27 cellular contexts compared by ENCODE assay signal in the genomic region with DNA sequence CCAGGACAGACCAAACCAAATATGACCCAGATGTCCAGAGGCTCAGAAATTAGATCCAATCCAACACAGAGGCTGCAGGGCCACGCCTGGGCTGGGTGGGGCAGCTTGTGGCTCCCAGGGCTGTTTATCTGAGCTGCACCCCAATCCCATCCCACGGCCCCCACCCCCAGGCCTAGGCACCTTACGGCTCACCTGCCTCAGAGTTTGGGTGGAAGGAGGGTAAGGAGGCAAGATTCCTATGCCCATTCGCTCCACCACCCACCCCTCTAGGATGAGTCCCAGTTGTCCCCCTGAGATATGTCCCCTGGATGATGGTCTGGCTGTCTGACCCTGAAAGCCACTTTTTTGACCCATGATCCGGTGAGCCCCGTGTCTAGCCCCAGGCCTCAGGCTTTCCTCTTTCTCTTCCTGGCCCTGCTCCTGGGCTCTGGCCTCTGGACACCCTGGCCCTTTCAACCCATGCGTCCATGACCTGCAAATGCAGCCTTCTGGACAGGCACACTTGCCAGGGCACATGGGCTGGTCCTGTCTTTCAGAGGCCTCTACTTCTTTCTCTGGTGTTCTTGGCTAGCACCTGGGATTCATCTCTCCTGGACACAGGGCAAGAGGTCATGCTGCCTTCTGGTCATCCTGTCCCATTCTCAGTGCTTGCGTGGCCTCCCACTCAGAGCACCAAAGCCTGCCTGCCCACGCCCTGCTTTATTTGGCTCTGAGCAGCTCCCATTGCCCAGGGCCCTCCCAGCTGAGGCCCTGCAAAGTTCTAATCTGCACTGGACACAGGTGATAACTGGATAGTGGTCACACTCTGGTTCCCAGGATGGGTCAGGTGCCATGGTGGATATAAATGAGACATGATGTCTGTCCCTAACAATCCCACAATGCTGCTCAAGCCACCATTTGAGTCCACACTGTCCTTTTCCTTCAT. TPM values are rescaled to one million over a fixed set of nuclear protein-coding genes. Genes with fewer than 3 reads are reported as not detected.
DNase-seq lines count a peak whose midpoint lies in the region; ATAC-seq, FAIRE-seq and TF ChIP-seq lines count a peak whose summit lies in the region.
"Had no signal": no experiment of that assay in that cellular context is flagged by ENCODE, and none has a peak within 500 bp of the region (broad histone marks: within the 10 kb centered on the region; RNA-seq: fewer than 3 reads in every experiment).

No MANE protein-coding gene starts in this region.

- H3K27me3 Mint-ChIP-seq in stimulated activated naive CD8-positive, alpha-beta T cell treated with anti-CD3 and anti-CD28 coated beads, Interleukin-15, amount 100 ng/mL, for 72 hours, result peaks cover 60% of the 10 kb centered on the region

- no peak overlapping the region for H3K14ac ChIP-seq in trophoblast cell (ENCODE audit: low read length)

- no peak overlapping the region for H4K12ac ChIP-seq in trophoblast cell (ENCODE audit: low read depth, low read length)

- no peak overlapping the region for H3K23ac ChIP-seq in trophoblast cell (ENCODE audit: low read length)

- H2AFZ ChIP-seq in HepG2 (ENCODE audit: low read length) (no peak overlapping the region), trophoblast cell (ENCODE audit: insufficient read depth, low read length, poor library complexity) (no peak overlapping the region)

- no peak for FAIRE-seq in HepG2 (lab: Jason Lieb, UNC)
- FAIRE-seq: A549 had no signal

- POLR2A ChIA-PET in HepG2 (lab: Yijun Ruan, JAX), result no interaction called here

- BruUV-seq in HepG2 (replicated peaks; lab: Mats Ljungman, UMichigan), result no TSS peak

- no peak overlapping the region for H3K4me2 ChIP-seq in HepG2 (ENCODE audit: low read depth, low read length)
- H3K4me2 ChIP-seq in trophoblast cell (ENCODE audit: low read length), result no peak overlapping the region
- H3K4me2 ChIP-seq: A549 had no signal

- no peak for TF ChIP-seq EP300 in HepG2 (IDR thresholded peaks at IDR 0.05; ENCODE audit: low read depth in 2 of 2, low read length in 2 of 2)
- no peak for TF ChIP-seq EP300 in HepG2 (CRISPR knock-in tag; IDR thresholded peaks at IDR 0.05; ENCODE audit: borderline replicate concordance)

- in situ Hi-C loops in HepG2 (cut with HindIII; ENCODE audit: extremely low pct_ligation_motif_present, low pct_unique_long_range_greater_than_20kb), result no loop called here

- H3K9me3 Mint-ChIP-seq in stimulated activated naive CD8-positive, alpha-beta T cell treated with anti-CD3 and anti-CD28 coated beads, Interleukin-15, amount 100 ng/mL, for 72 hours, result no peaks in the 10 kb centered on the region
- H3K9me3 Mint-ChIP-seq: H9 had no signal

- H4K8ac ChIP-seq in trophoblast cell (ENCODE audit: low read depth, low read length), result no peak overlapping the region

- no peak for DNase-seq in stimulated activated naive CD8-positive, alpha-beta T cell treated with anti-CD3 and anti-CD28 coated beads, Interleukin-15, Interleukin-2, amounts not matched to agents 100 U/mL and 50 U/mL, for 24 hours
- DNase-seq in stimulated activated naive CD8-positive, alpha-beta T cell treated with anti-CD3 and anti-CD28 coated beads, Interleukin-15, amount 100 ng/mL, for 72 hours, result no peak
- peak; percentile 26 for DNase-seq in RPMI7951 (ENCODE audit: low read depth)
- peak; percentile 24 for DNase-seq in lower lobe of right lung
- DNase-seq in HepG2 (ENCODE audit: low spot score), result no peak
- no peak for DNase-seq in trophoblast cell
- no peak for DNase-seq in NK-92 (lab: John Stamatoyannopoulos, UW; ENCODE audit: unreplicated experiment)
- DNase-seq: C1 segment of cervical spinal cord, DMS 273 treated with DMSO at 0.1 percent for 48 hours, DND-41, H9, IMR-90, Kasumi-1, MG63, NCI-H1048, NCI-H1436 treated with DMSO at 0.1 percent for 48 hours, NCI-H2081, NCI-H510A, NCI-H748 treated with DMSO at 0.1 percent for 48 hours, OCI-M1, SHP77 had no signal

- peak; percentile 11 for ATAC-seq in stimulated activated naive CD8-positive, alpha-beta T cell treated with anti-CD3 and anti-CD28 coated beads, Interleukin-15, Interleukin-2, amounts not matched to agents 100 U/mL and 50 U/mL, for 24 hours
- ATAC-seq in stimulated activated naive CD8-positive, alpha-beta T cell treated with anti-CD3 and anti-CD28 coated beads, Interleukin-15, amount 100 ng/mL, for 72 hours, result no peak
- ATAC-seq in lower lobe of right lung (no peak), HG03378 (IDR thresholded peaks at IDR 0.05; ENCODE audit: unreplicated experiment) (no peak), HepG2 (no peak)
- ATAC-seq: A549 had no signal

- H3K9ac ChIP-seq in HepG2 (ENCODE audit: insufficient read depth, low read depth, low read length) (no peak overlapping the region), trophoblast cell (ENCODE audit: low read length) (no peak overlapping the region)

- TF ChIP-seq RAD21 in HepG2 (CRISPR knock-in tag; IDR thresholded peaks at IDR 0.05), result no peak

- H2AK5ac ChIP-seq in trophoblast cell (ENCODE audit: low read length), result no peak overlapping the region

- TF ChIP-seq CTCF in lower lobe of right lung (IDR thresholded peaks at IDR 0.05), result no peak
- TF ChIP-seq CTCF in HepG2 (CRISPR knock-in tag; IDR thresholded peaks at IDR 0.05), result no peak

- no peaks in the 10 kb centered on the region for H3K4me1 ChIP-seq in lower lobe of right lung
- H3K4me1 ChIP-seq in HepG2 (ENCODE audit: insufficient read depth, low read length), result no peaks in the 10 kb centered on the region
- no peaks in the 10 kb centered on the region for H3K4me1 ChIP-seq in trophoblast cell (ENCODE audit: control insufficient read depth in 1 of 2, insufficient read depth in 2 of 2, low read length in 2 of 2)

- no peak overlapping the region for H3K4ac ChIP-seq in trophoblast cell (ENCODE audit: low read depth, low read length)

- H3K9me3 ChIP-seq in lower lobe of right lung, result no peaks in the 10 kb centered on the region
- H3K9me3 ChIP-seq in HepG2 (ENCODE audit: low read length), result no peaks in the 10 kb centered on the region
- no peaks in the 10 kb centered on the region for H3K9me3 ChIP-seq in trophoblast cell (ENCODE audit: insufficient read depth, low read depth, low read length)
- H3K9me3 ChIP-seq: A549, MG63 had no signal

- H3K27me3 ChIP-seq in lower lobe of right lung (ENCODE audit: low read depth), result peaks cover 22% of the 10 kb centered on the region
- peaks cover 13 to 67% of the 10 kb centered on the region in 2 experiments for H3K27me3 ChIP-seq in HepG2 (ENCODE audit: control insufficient read depth in 1 of 2, insufficient read depth in 2 of 2, low read length in 2 of 2)
- no peaks in the 10 kb centered on the region for H3K27me3 ChIP-seq in trophoblast cell (ENCODE audit: insufficient read depth, low read length)
- H3K27me3 ChIP-seq: MG63 had no signal

- H3K27ac Mint-ChIP-seq in stimulated activated naive CD8-positive, alpha-beta T cell treated with anti-CD3 and anti-CD28 coated beads, Interleukin-15, amount 100 ng/mL, for 72 hours, result peak overlapping the region in 1 of 2 donors; percentile 3

- CTCF ChIA-PET in HepG2 (lab: Yijun Ruan, JAX; ENCODE audit: low intra/inter-chr PET ratio, low total read pairs), result no interaction called here

- no peak overlapping the region for H3K27ac ChIP-seq in lower lobe of right lung
- H3K27ac ChIP-seq in HepG2 (ENCODE audit: extremely low read length, insufficient read depth, low read length), result no peak overlapping the region
- H3K27ac ChIP-seq in trophoblast cell (ENCODE audit: low read depth, low read length), result no peak overlapping the region
- H3K27ac ChIP-seq: A549, HL-60, SK-N-MC had no signal

- H3K36me3 ChIP-seq in lower lobe of right lung (no peaks in the 10 kb centered on the region), HepG2 (replicated peaks in 1 of 2; ENCODE audit: control insufficient read depth in 1 of 2, insufficient read depth in 2 of 2, low read length in 2 of 2) (no peaks in the 10 kb centered on the region), trophoblast cell (ENCODE audit: control insufficient read depth in 1 of 2, insufficient read depth in 2 of 2, low read length in 2 of 2) (no peaks in the 10 kb centered on the region)
- H3K36me3 ChIP-seq: MG63 had no signal

- no peaks in the 10 kb centered on the region for H3K79me1 ChIP-seq in trophoblast cell (ENCODE audit: low read length)

- H3K4me1 Mint-ChIP-seq in stimulated activated naive CD8-positive, alpha-beta T cell treated with anti-CD3 and anti-CD28 coated beads, Interleukin-15, amount 100 ng/mL, for 72 hours, result no peaks in the 10 kb centered on the region

- H3K4me3 Mint-ChIP-seq in stimulated activated naive CD8-positive, alpha-beta T cell treated with anti-CD3 and anti-CD28 coated beads, Interleukin-15, amount 100 ng/mL, for 72 hours, result no peak overlapping the region
- H3K4me3 Mint-ChIP-seq: H9 had no signal

- no peaks in the 10 kb centered on the region for H4K20me1 ChIP-seq in HepG2 (ENCODE audit: insufficient read depth, low read length)

- WGBS in HepG2 (ENCODE audit: low lambda C conversion rate), result 43% methylated on average over 9 of the region's 9 CpGs
- WGBS in trophoblast cell (ENCODE audit: extremely low coverage, insufficient coverage, insufficient read length), result no CpG with 5 or more reads among the region's 9 CpGs

- H2BK120ac ChIP-seq in trophoblast cell (ENCODE audit: insufficient read depth, low read length, poor library complexity), result no peak overlapping the region

- H3K4me3 ChIP-seq in lower lobe of right lung, result no peak overlapping the region
- no peak overlapping the region for H3K4me3 ChIP-seq in HepG2 (replicated peaks in 1 of 3; ENCODE audit: insufficient read depth in 1 of 3, low read depth in 2 of 3, low read length in 3 of 3)
- no peak overlapping the region for H3K4me3 ChIP-seq in trophoblast cell (ENCODE audit: low read depth, low read length)
- H3K4me3 ChIP-seq: A549, MG63, SK-N-MC had no signal

- TF ChIP-seq POLR2A in HepG2 (IDR thresholded peaks at IDR 0.05; ENCODE audit: insufficient read depth in 1 of 2, low read depth in 2 of 2, low read length in 2 of 2), result no peak

- no peak overlapping the region for H2BK12ac ChIP-seq in trophoblast cell (ENCODE audit: low read length)

- intact Hi-C loops in lower lobe of right lung (cut with DNase I), result no loop called here
- intact Hi-C loops in HepG2 (cut with micrococcal nuclease; ENCODE audit: unreplicated experiment), result no loop called here

- no peaks in the 10 kb centered on the region for H3K79me2 ChIP-seq in HepG2 (ENCODE audit: insufficient read depth, low read length)
- H3K79me2 ChIP-seq in trophoblast cell (ENCODE audit: control insufficient read depth, insufficient read depth, low read length, poor library complexity), result no peaks in the 10 kb centered on the region

- H4K91ac ChIP-seq in trophoblast cell (ENCODE audit: low read depth, low read length), result no peak overlapping the region

- H3K18ac ChIP-seq in trophoblast cell (ENCODE audit: low read length), result no peak overlapping the region

- no peak overlapping the region for H2BK5ac ChIP-seq in trophoblast cell (ENCODE audit: low read depth, low read length, poor library complexity)

RNA-seq across cellular contexts. Expression of a gene that starts 39.8 kb away (rescaled TPM):
- total RNA-seq in RPMI7951 (2014; rRNA removed; shearing (Covaris generic)), result not detected in 2 replicates
- 10.2 TPM for total RNA-seq in lower lobe of right lung
- not detected in 2 replicates for total RNA-seq in HepG2 (2016; rRNA removed; fragmentation: Illumina TruSeq; extraction: Trizol)
- total RNA-seq in HepG2 (2016; cell fraction: cytosol; rRNA removed; fragmentation: Illumina TruSeq; extraction: Trizol; ENCODE audit: low read depth), result not detected in 2 replicates
- total RNA-seq in HepG2 (2016; cell fraction: insoluble cytoplasmic fraction; rRNA removed; fragmentation: Illumina TruSeq; extraction: Trizol), result not detected in 2 replicates
- not detected in 2 replicates for total RNA-seq in HepG2 (2016; cell fraction: membrane; rRNA removed; fragmentation: Illumina TruSeq; extraction: Trizol)
- total RNA-seq in HepG2 (2016; cell fraction: nucleus; rRNA removed; fragmentation: Illumina TruSeq; extraction: Trizol), result not detected in 2 replicates
- polyA plus RNA-seq in HepG2 (2011; rRNA removed), result 0.07 TPM in 1 of 2 replicates, not detected in the other
- polyA plus RNA-seq in HepG2 (2011; cell fraction: cytosol; rRNA removed), result 0.04 TPM in 1 of 2 replicates, not detected in the other
- polyA plus RNA-seq in HepG2 (2011; cell fraction: nucleus; rRNA removed), result 0.14 and 0.34 TPM in 2 replicates
- polyA plus RNA-seq in HepG2 (2012), result not detected in 2 replicates
- not detected in 2 replicates for polyA plus RNA-seq in HepG2 (2016; cell fraction: cytosol; fragmentation: Illumina TruSeq; extraction: Trizol; ENCODE audit: low read depth)
- polyA plus RNA-seq in HepG2 (2016; cell fraction: insoluble cytoplasmic fraction; fragmentation: Illumina TruSeq; extraction: Trizol; ENCODE audit: low read depth), result not detected in 2 replicates
- polyA plus RNA-seq in HepG2 (2016; cell fraction: membrane; fragmentation: Illumina TruSeq; extraction: Trizol; ENCODE audit: low read depth), result not detected in 2 replicates
- polyA plus RNA-seq in HepG2 (2016; cell fraction: nucleus; fragmentation: Illumina TruSeq; extraction: Trizol; ENCODE audit: insufficient read depth, low read depth), result not detected in 2 replicates
- polyA minus RNA-seq in HepG2 (2011; rRNA and poly(A)+ RNA removed; ENCODE audit: low replicate concordance), result not detected in 2 replicates
- not detected in 2 replicates for polyA minus RNA-seq in HepG2 (2011; cell fraction: cytosol; rRNA and poly(A)+ RNA removed)
- not detected in 2 replicates for polyA minus RNA-seq in HepG2 (2011; cell fraction: nucleus; rRNA and poly(A)+ RNA removed)
- polyA plus RNA-seq in trophoblast cell (2013), result 21.0 and 21.4 TPM in 2 replicates
- total RNA-seq: HT1080 had no signal
- polyA plus RNA-seq: A549 had no signal

RNA-seq across cellular contexts. Expression of a gene that starts 54.1 kb away (rescaled TPM):
- not detected in 2 replicates for total RNA-seq in RPMI7951 (2014; rRNA removed; shearing (Covaris generic))
- total RNA-seq in lower lobe of right lung (not detected), HepG2 (2016; rRNA removed; fragmentation: Illumina TruSeq; extraction: Trizol) (not detected in 2 replicates)
- total RNA-seq in HepG2 (2016; cell fraction: cytosol; rRNA removed; fragmentation: Illumina TruSeq; extraction: Trizol; ENCODE audit: low read depth), result not detected in 2 replicates
- not detected in 2 replicates for total RNA-seq in HepG2 (2016; cell fraction: insoluble cytoplasmic fraction; rRNA removed; fragmentation: Illumina TruSeq; extraction: Trizol)
- not detected in 2 replicates for total RNA-seq in HepG2 (2016; cell fraction: membrane; rRNA removed; fragmentation: Illumina TruSeq; extraction: Trizol)
- total RNA-seq in HepG2 (2016; cell fraction: nucleus; rRNA removed; fragmentation: Illumina TruSeq; extraction: Trizol), result not detected in 2 replicates
- not detected in 2 replicates for polyA plus RNA-seq in HepG2 (2011; rRNA removed)
- not detected in 2 replicates for polyA plus RNA-seq in HepG2 (2011; cell fraction: cytosol; rRNA removed)
- not detected in 2 replicates for polyA plus RNA-seq in HepG2 (2011; cell fraction: nucleus; rRNA removed)
- not detected in 2 replicates for polyA plus RNA-seq in HepG2 (2012)
- not detected in 2 replicates for polyA plus RNA-seq in HepG2 (2016; cell fraction: cytosol; fragmentation: Illumina TruSeq; extraction: Trizol; ENCODE audit: low read depth)
- polyA plus RNA-seq in HepG2 (2016; cell fraction: insoluble cytoplasmic fraction; fragmentation: Illumina TruSeq; extraction: Trizol; ENCODE audit: low read depth), result not detected in 2 replicates
- polyA plus RNA-seq in HepG2 (2016; cell fraction: membrane; fragmentation: Illumina TruSeq; extraction: Trizol; ENCODE audit: low read depth), result not detected in 2 replicates
- not detected in 2 replicates for polyA plus RNA-seq in HepG2 (2016; cell fraction: nucleus; fragmentation: Illumina TruSeq; extraction: Trizol; ENCODE audit: insufficient read depth, low read depth)
- not detected in 2 replicates for polyA minus RNA-seq in HepG2 (2011; rRNA and poly(A)+ RNA removed; ENCODE audit: low replicate concordance)
- polyA minus RNA-seq in HepG2 (2011; cell fraction: cytosol; rRNA and poly(A)+ RNA removed), result not detected in 2 replicates
- polyA minus RNA-seq in HepG2 (2011; cell fraction: nucleus; rRNA and poly(A)+ RNA removed), result not detected in 2 replicates
- polyA plus RNA-seq in trophoblast cell (2013), result 0.19 and 0.31 TPM in 2 replicates
- total RNA-seq: G401, H9 had no signal

RNA-seq across cellular contexts. Expression of a gene that starts 55.5 kb away (rescaled TPM):
- total RNA-seq in RPMI7951 (2014; rRNA removed; shearing (Covaris generic)), result not detected in 2 replicates
- total RNA-seq in lower lobe of right lung (not detected), HepG2 (2016; rRNA removed; fragmentation: Illumina TruSeq; extraction: Trizol) (not detected in 2 replicates)
- not detected in 2 replicates for total RNA-seq in HepG2 (2016; cell fraction: cytosol; rRNA removed; fragmentation: Illumina TruSeq; extraction: Trizol; ENCODE audit: low read depth)
- not detected in 2 replicates for total RNA-seq in HepG2 (2016; cell fraction: insoluble cytoplasmic fraction; rRNA removed; fragmentation: Illumina TruSeq; extraction: Trizol)
- total RNA-seq in HepG2 (2016; cell fraction: membrane; rRNA removed; fragmentation: Illumina TruSeq; extraction: Trizol), result not detected in 2 replicates
- not detected in 2 replicates for total RNA-seq in HepG2 (2016; cell fraction: nucleus; rRNA removed; fragmentation: Illumina TruSeq; extraction: Trizol)
- polyA plus RNA-seq in HepG2 (2011; rRNA removed), result not detected in 2 replicates
- not detected in 2 replicates for polyA plus RNA-seq in HepG2 (2011; cell fraction: cytosol; rRNA removed)
- polyA plus RNA-seq in HepG2 (2011; cell fraction: nucleus; rRNA removed), result not detected in 2 replicates
- not detected in 2 replicates for polyA plus RNA-seq in HepG2 (2012)
- not detected in 2 replicates for polyA plus RNA-seq in HepG2 (2016; cell fraction: cytosol; fragmentation: Illumina TruSeq; extraction: Trizol; ENCODE audit: low read depth)
- not detected in 2 replicates for polyA plus RNA-seq in HepG2 (2016; cell fraction: insoluble cytoplasmic fraction; fragmentation: Illumina TruSeq; extraction: Trizol; ENCODE audit: low read depth)
- polyA plus RNA-seq in HepG2 (2016; cell fraction: membrane; fragmentation: Illumina TruSeq; extraction: Trizol; ENCODE audit: low read depth), result not detected in 2 replicates
- polyA plus RNA-seq in HepG2 (2016; cell fraction: nucleus; fragmentation: Illumina TruSeq; extraction: Trizol; ENCODE audit: insufficient read depth, low read depth), result not detected in 2 replicates
- polyA minus RNA-seq in HepG2 (2011; rRNA and poly(A)+ RNA removed; ENCODE audit: low replicate concordance), result not detected in 2 replicates
- not detected in 2 replicates for polyA minus RNA-seq in HepG2 (2011; cell fraction: cytosol; rRNA and poly(A)+ RNA removed)
- not detected in 2 replicates for polyA minus RNA-seq in HepG2 (2011; cell fraction: nucleus; rRNA and poly(A)+ RNA removed)
- 0.01 TPM in 1 of 2 replicates, not detected in the other for polyA plus RNA-seq in trophoblast cell (2013)
- total RNA-seq: G401, H9, HT1080, IMR-90 had no signal
- polyA plus RNA-seq: A549 had no signal

Comparison
In these comparisons a context has a peak if more than half of its experiments do, and no peak if none do; other contexts are left out.
1. DNase-seq: peak in RPMI7951 (single experiment) and lower lobe of right lung (single experiment); none in stimulated activated naive CD8-positive, alpha-beta T cell treated with anti-CD3 and anti-CD28 coated beads, Interleukin-15, Interleukin-2, amounts not matched to agents 100 U/mL and 50 U/mL, for 24 hours (single experiment), stimulated activated naive CD8-positive, alpha-beta T cell treated with anti-CD3 and anti-CD28 coated beads, Interleukin-15, amount 100 ng/mL, for 72 hours (0 of 2), HepG2 (single experiment), trophoblast cell (0 of 2) and NK-92 (single experiment).
2. RNA of a gene that starts 39.8 kb away (total RNA-seq): 10.2 TPM in lower lobe of right lung (single experiment); not detected in HepG2 and not detected in RPMI7951; every median in the first group is over 10 times any median in the second.